In genomic region chr7:127838816-127839415, GRCh38 we compare ENCODE assay signal across 1 cellular context.
TF ChIP-seq lines count a peak whose summit lies in the region.

No MANE protein-coding gene starts in this region.

TF ChIP-seq in K562, 482 proteins besides CTCF, POLR2A, EP300 and RAD21 (continued from another document and continues in another):
- TF ChIP-seq FOXO4 (CRISPR knock-in tag; IDR thresholded peaks at IDR 0.05): no peak
- TF ChIP-seq ZNF79 (CRISPR knock-in tag; IDR thresholded peaks at IDR 0.05; ENCODE audit: low read depth): no peak
- no peak for TF ChIP-seq MAFF (IDR thresholded peaks at IDR 0.05; ENCODE audit: low read length)
- no peak for TF ChIP-seq ZBTB7A (IDR thresholded peaks at IDR 0.05; ENCODE audit: borderline replicate concordance, control insufficient read depth, low read depth, low read length)
- peak; percentile 77 for TF ChIP-seq MTA2 (IDR thresholded peaks at IDR 0.05; ENCODE audit: low read depth)
- no peak for TF ChIP-seq FIP1L1 (IDR thresholded peaks at IDR 0.05; ENCODE audit: low read depth, low read length, poor library complexity, severe bottlenecking)
- TF ChIP-seq RCOR1 (IDR thresholded peaks at IDR 0.05; ENCODE audit: borderline replicate concordance in 1 of 2, low read depth in 2 of 2, low read length in 2 of 2): peak; percentile 22 to 82; a peak in 3 of 4 replicates
- TF ChIP-seq KHSRP (IDR thresholded peaks at IDR 0.05): no peak
- no peak for TF ChIP-seq ZNF224 (CRISPR knock-in tag; IDR thresholded peaks at IDR 0.05)
- TF ChIP-seq MXD1 (CRISPR knock-in tag; IDR thresholded peaks at IDR 0.05; ENCODE audit: borderline replicate concordance, poor library complexity, severe bottlenecking): no peak
- no peak for TF ChIP-seq ARID2 (IDR thresholded peaks at IDR 0.05)
- TF ChIP-seq SRSF3 (IDR thresholded peaks at IDR 0.05; ENCODE audit: insufficient read depth, low read length): no peak
- peak; percentile 92 for TF ChIP-seq TAL1 (IDR thresholded peaks at IDR 0.05)
- no peak for TF ChIP-seq NR2C2 (CRISPR knock-in tag; IDR thresholded peaks at IDR 0.05)
- no peak for TF ChIP-seq NR2C2 (tag; IDR thresholded peaks at IDR 0.05)
- TF ChIP-seq OTX1 (CRISPR knock-in tag; IDR thresholded peaks at IDR 0.05): no peak
- no peak for TF ChIP-seq KAT2B (IDR thresholded peaks at IDR 0.05; ENCODE audit: low read depth, low read length)
- TF ChIP-seq RERE (CRISPR knock-in tag; IDR thresholded peaks at IDR 0.05; ENCODE audit: borderline replicate concordance): no peak
- no peak for TF ChIP-seq E2F8 (IDR thresholded peaks at IDR 0.05; ENCODE audit: low read depth, partially characterized antibody)
- no peak for TF ChIP-seq CSDE1 (IDR thresholded peaks at IDR 0.05)
- TF ChIP-seq ZNF830 (CRISPR knock-in tag; IDR thresholded peaks at IDR 0.05): no peak
- no peak for TF ChIP-seq IRF1 (CRISPR knock-in tag; IDR thresholded peaks at IDR 0.05; ENCODE audit: borderline replicate concordance)
- TF ChIP-seq ZBTB17 (CRISPR knock-in tag; IDR thresholded peaks at IDR 0.05): 0 out of 2 replicates have a peak, but pooled peaks have one; percentile 39
- TF ChIP-seq CREM (IDR thresholded peaks at IDR 0.05; ENCODE audit: low read depth): peak; percentile 66; the same call in 1 of the 2 replicates
- TF ChIP-seq GTF2E2 (tag; IDR thresholded peaks at IDR 0.05): no peak
- no peak for TF ChIP-seq SMAD2 (IDR thresholded peaks at IDR 0.05; ENCODE audit: low read depth, low read length)
- TF ChIP-seq TAF7 (tag; IDR thresholded peaks at IDR 0.05): no peak
- TF ChIP-seq ZNF12 (CRISPR knock-in tag; IDR thresholded peaks at IDR 0.05): no peak
- TF ChIP-seq ADNP (tag; IDR thresholded peaks at IDR 0.05): peak; percentile 31
- no peak for TF ChIP-seq ZNF586 (CRISPR knock-in tag; conservative IDR thresholded peaks at IDR 0.05)
- TF ChIP-seq ZSCAN29 (IDR thresholded peaks at IDR 0.05): no peak
- TF ChIP-seq SRSF7 (optimal IDR thresholded peaks at IDR 0.05; ENCODE audit: low read depth, low read length): no peak
- TF ChIP-seq KDM5B (IDR thresholded peaks at IDR 0.05; ENCODE audit: insufficient replicate concordance, low read depth, low read length): no peak
- TF ChIP-seq ZNF707 (CRISPR knock-in tag; conservative IDR thresholded peaks at IDR 0.05): no peak
- TF ChIP-seq ZMIZ1 (IDR thresholded peaks at IDR 0.05; ENCODE audit: low read depth in 2 of 2, low read length in 2 of 2): peak in 1 of 2 experiments; percentile 88; a peak in 2 of 4 replicates
- no peak for TF ChIP-seq ILK (tag; IDR thresholded peaks at IDR 0.05; ENCODE audit: borderline replicate concordance, low read depth)
- no peak for TF ChIP-seq ASH1L (IDR thresholded peaks at IDR 0.05; ENCODE audit: borderline replicate concordance, low read depth, partially characterized antibody)
- peak; percentile 96 for TF ChIP-seq TEAD4 (IDR thresholded peaks at IDR 0.05; ENCODE audit: low read length)
- no peak for TF ChIP-seq TEAD4 (CRISPR knock-in tag; IDR thresholded peaks at IDR 0.05; ENCODE audit: borderline replicate concordance)
- peak; percentile 97 for TF ChIP-seq CBFA2T2 (conservative IDR thresholded peaks at IDR 0.05)
- peak; percentile 87 to 92 for TF ChIP-seq KDM1A (IDR thresholded peaks at IDR 0.05)
- TF ChIP-seq PYGO2 (tag; IDR thresholded peaks at IDR 0.05): no peak
- TF ChIP-seq ZNF518B (CRISPR knock-in tag; IDR thresholded peaks at IDR 0.05): no peak
- TF ChIP-seq SMAD4 (CRISPR knock-in tag; conservative IDR thresholded peaks at IDR 0.05): peak; percentile 64
- TF ChIP-seq FOXJ3 (CRISPR knock-in tag; IDR thresholded peaks at IDR 0.05): no peak
- TF ChIP-seq CBFA2T3 (IDR thresholded peaks at IDR 0.05): peak; percentile 98
- no peak for TF ChIP-seq ELF1 (tag; IDR thresholded peaks at IDR 0.05)
- no peak for TF ChIP-seq CLOCK (CRISPR knock-in tag; IDR thresholded peaks at IDR 0.05; ENCODE audit: borderline replicate concordance)
- TF ChIP-seq DPF2 (IDR thresholded peaks at IDR 0.05): peak; percentile 92
